ENCODE assay signal across 9 cellular contexts in the genomic region with DNA sequence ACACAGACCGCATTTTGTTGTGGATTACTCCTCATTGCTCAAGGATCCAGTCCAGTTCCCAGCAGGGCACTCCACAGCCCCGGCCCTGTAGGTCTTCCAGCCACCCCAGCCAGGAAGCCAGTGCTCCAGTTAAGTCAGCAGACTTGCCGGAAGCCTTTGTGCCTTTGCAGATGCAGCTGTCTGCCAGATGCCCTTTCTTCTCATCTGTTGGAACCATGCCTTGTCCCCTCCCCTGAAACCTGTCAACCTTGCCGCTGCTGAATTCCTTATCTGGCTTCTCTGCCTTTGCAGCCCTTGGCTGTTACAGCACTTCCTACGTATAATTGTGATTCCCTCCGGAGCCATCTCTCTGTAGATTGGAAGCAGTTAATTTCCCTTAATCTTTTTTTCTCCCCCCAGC. TPM values are rescaled to one million over a fixed set of nuclear protein-coding genes. Genes with fewer than 3 reads are reported as not detected.
A peak's percentile ranks its signal among the peaks of the same experiment; 100 is the strongest.
DNase-seq lines count a peak whose midpoint lies in the region; ATAC-seq and TF ChIP-seq lines count a peak whose summit lies in the region.
"Had no signal": no experiment of that assay in that cellular context is flagged by ENCODE, and none has a peak within 500 bp of the region (broad histone marks: within the 10 kb centered on the region; RNA-seq: fewer than 3 reads in every experiment).

No MANE protein-coding gene starts in this region.

- H3K9me3 ChIP-seq in IMR-90 (ENCODE audit: control insufficient read depth, insufficient read depth, low read length) = no peaks in the 10 kb centered on the region
- no peaks in the 10 kb centered on the region for H3K9me3 ChIP-seq in body of pancreas

- no peak overlapping the region for H2BK5ac ChIP-seq in IMR-90 (ENCODE audit: low read depth, low read length, poor library complexity, severe bottlenecking)

- H3K27me3 ChIP-seq in IMR-90 (ENCODE audit: control insufficient read depth, insufficient read depth, low read length) (no peaks in the 10 kb centered on the region), body of pancreas (no peaks in the 10 kb centered on the region)

- no peak; the same call in 1 of the 2 replicates for ATAC-seq in IMR-90 (ENCODE audit: low read depth)
- ATAC-seq in body of pancreas = peak; percentile 89
- no peak for ATAC-seq in HG03196 (IDR thresholded peaks at IDR 0.05; ENCODE audit: unreplicated experiment)

- intact Hi-C loops in IMR-90 (cut with micrococcal nuclease) = no loop called here
- intact Hi-C loops in body of pancreas (cut with DNase I) = no loop called here

- peak overlapping the region; percentile 65 for H2AFZ ChIP-seq in IMR-90 (replicated peaks; ENCODE audit: low read length, poor library complexity)

- no peak overlapping the region for H2BK20ac ChIP-seq in IMR-90 (ENCODE audit: low read depth, low read length)

- H3K9ac ChIP-seq in IMR-90 (ENCODE audit: low read depth, low read length) = no peak overlapping the region

- no peak for TF ChIP-seq POLR2A in IMR-90 (IDR thresholded peaks at IDR 0.05; ENCODE audit: low read depth, low read length)
- no peak for TF ChIP-seq POLR2A in body of pancreas (IDR thresholded peaks at IDR 0.05)

- no peak overlapping the region for H2AK9ac ChIP-seq in IMR-90 (replicated peaks; ENCODE audit: low read depth, low read length, poor library complexity)

- H3K36me3 ChIP-seq in IMR-90 (ENCODE audit: control insufficient read depth, insufficient read depth, low read length) = peaks cover 30% of the 10 kb centered on the region
- H3K36me3 ChIP-seq in body of pancreas (replicated peaks in 1 of 2; ENCODE audit: insufficient read depth in 1 of 2, low read depth in 2 of 2) = no peaks in the 10 kb centered on the region

- peak overlapping the region; percentile 38 for H3K27ac ChIP-seq in 22Rv1
- no peak overlapping the region for H3K27ac ChIP-seq in IMR-90 (ENCODE audit: insufficient read depth, low read length)
- H3K27ac ChIP-seq in body of pancreas = peak overlapping the region; percentile 30 to 58 (median 44)

- H3K56ac ChIP-seq in IMR-90 (ENCODE audit: extremely low read depth, insufficient read depth, low read length) = no peak overlapping the region

- POLR2A ChIA-PET in IMR-90 (lab: Charles Lee; ENCODE audit: unreplicated experiment) = no interaction called here

- CTCF ChIA-PET in IMR-90 (lab: Yijun Ruan, JAX) = no interaction called here

- no peak for TF ChIP-seq CTCF in 22Rv1 (IDR thresholded peaks at IDR 0.05)
- no peak for TF ChIP-seq CTCF in IMR-90 (conservative IDR thresholded peaks at IDR 0.05; ENCODE audit: low read depth, low read length)
- no peak for TF ChIP-seq CTCF in body of pancreas (IDR thresholded peaks at IDR 0.05)

- TF ChIP-seq RAD21 in IMR-90 (IDR thresholded peaks at IDR 0.05; ENCODE audit: low read length) = no peak

- peaks cover 8 to 14% of the 10 kb centered on the region in 2 experiments; a peak in 3 of 4 replicates for H3K79me1 ChIP-seq in IMR-90 (ENCODE audit: low read depth in 1 of 2, low read length in 2 of 2)

- in situ Hi-C loops in IMR-90 (cut with MboI; ENCODE audit: low sequenced_read_pairs) = no loop called here

- no peak overlapping the region for H2BK15ac ChIP-seq in IMR-90 (ENCODE audit: low read depth, low read length)

- peak; percentile 27 for DNase-seq in IMR-90
- DNase-seq in body of pancreas = peak; percentile 69 to 87 (median 85)
- peak; percentile 30 for DNase-seq in kidney tubule cell (ENCODE audit: low spot score)
- DNase-seq in NCI-H748 (lab: John Stamatoyannopoulos, UW; ENCODE audit: unreplicated experiment) = no peak
- no peak for DNase-seq in 8988T
- no peak for DNase-seq in activated T-cell treated with anti-CD3 and anti-CD28 coated beads for 4 hours
- DNase-seq: NCI-H1048 had no signal

- no peak overlapping the region for H3K23ac ChIP-seq in IMR-90 (ENCODE audit: low read depth, low read length)

- H4K5ac ChIP-seq in IMR-90 (ENCODE audit: low read depth, low read length) = no peak overlapping the region

- H3K4me2 ChIP-seq in IMR-90 (ENCODE audit: low read depth, low read length) = no peak overlapping the region

- H4K91ac ChIP-seq in IMR-90 (ENCODE audit: insufficient read depth, low read depth, low read length) = no peak overlapping the region

- H4K20me1 ChIP-seq in IMR-90 (ENCODE audit: insufficient read depth, low read length) = peaks cover 15% of the 10 kb centered on the region; the same call in 1 of the 2 replicates

- peaks cover 1% of the 10 kb centered on the region; the same call in 1 of the 2 replicates for H3K4me1 ChIP-seq in IMR-90 (ENCODE audit: control insufficient read depth, insufficient read depth, low read length)
- H3K4me1 ChIP-seq in body of pancreas = peaks cover 20% of the 10 kb centered on the region

- no peak overlapping the region for H3K4ac ChIP-seq in IMR-90 (ENCODE audit: low read depth, low read length)

- H2BK120ac ChIP-seq in IMR-90 (ENCODE audit: low read depth, low read length) = no peak overlapping the region

- no peak overlapping the region for H4K8ac ChIP-seq in IMR-90 (ENCODE audit: low read depth in 2 of 2, low read length in 2 of 2)

- 40% methylated on average over 3 of the region's 6 CpGs; no CpG with 5 or more reads in 1 of the 2 experiments for WGBS in IMR-90 (ENCODE audit: extremely low coverage in 2 of 2, insufficient read length in 1 of 2), 2 experiments
- WGBS in body of pancreas, 2 donors = 20 to 25% methylated on average over 6 of the region's 6 CpGs

- H2AK5ac ChIP-seq in IMR-90 (ENCODE audit: low read depth, low read length) = no peak overlapping the region

- dilution Hi-C loops in IMR-90 (cut with HindIII; ENCODE audit: low sequenced_read_pairs, unreplicated experiment) = no loop called here

- H3K4me3 ChIP-seq in IMR-90 (ENCODE audit: insufficient read depth, low read depth, low read length) = no peak overlapping the region
- H3K4me3 ChIP-seq in body of pancreas = no peak overlapping the region

- BruUV-seq in IMR-90 (replicated peaks; lab: Mats Ljungman, UMichigan) = no TSS peak

- H3K9me1 ChIP-seq in IMR-90 (ENCODE audit: insufficient read depth, low read length) = peaks cover 13% of the 10 kb centered on the region

- H3K14ac ChIP-seq in IMR-90 (replicated peaks; ENCODE audit: low read depth, low read length) = no peak overlapping the region

- no peak overlapping the region for H3K18ac ChIP-seq in IMR-90 (ENCODE audit: low read depth, low read length)

TF ChIP-seq in IMR-90, 13 proteins besides CTCF, POLR2A, EP300 and RAD21:
- TF ChIP-seq MXI1 (IDR thresholded peaks at IDR 0.05; ENCODE audit: borderline replicate concordance, low read depth, low read length) (no peak), MAZ (IDR thresholded peaks at IDR 0.05; ENCODE audit: borderline replicate concordance, low read depth, low read length) (no peak), MAFK (IDR thresholded peaks at IDR 0.05; ENCODE audit: low read depth, low read length) (no peak), SMC3 (IDR thresholded peaks at IDR 0.05; ENCODE audit: low read depth, low read length) (no peak), CEBPB (IDR thresholded peaks at IDR 0.05; ENCODE audit: low read depth, low read length) (no peak), BHLHE40 (IDR thresholded peaks at IDR 0.05; ENCODE audit: low read depth, low read length) (no peak), CHD1 (IDR thresholded peaks at IDR 0.05; ENCODE audit: low read depth, low read length) (no peak), FOS (IDR thresholded peaks at IDR 0.05; ENCODE audit: low read depth, low read length) (no peak), RFX5 (IDR thresholded peaks at IDR 0.05; ENCODE audit: low read depth, low read length) (no peak), NFE2L2 (IDR thresholded peaks at IDR 0.05; ENCODE audit: low read depth, low read length) (no peak), RCOR1 (IDR thresholded peaks at IDR 0.05; ENCODE audit: insufficient replicate concordance, low read length) (no peak)
- TF ChIP-seq, protein P1, sequence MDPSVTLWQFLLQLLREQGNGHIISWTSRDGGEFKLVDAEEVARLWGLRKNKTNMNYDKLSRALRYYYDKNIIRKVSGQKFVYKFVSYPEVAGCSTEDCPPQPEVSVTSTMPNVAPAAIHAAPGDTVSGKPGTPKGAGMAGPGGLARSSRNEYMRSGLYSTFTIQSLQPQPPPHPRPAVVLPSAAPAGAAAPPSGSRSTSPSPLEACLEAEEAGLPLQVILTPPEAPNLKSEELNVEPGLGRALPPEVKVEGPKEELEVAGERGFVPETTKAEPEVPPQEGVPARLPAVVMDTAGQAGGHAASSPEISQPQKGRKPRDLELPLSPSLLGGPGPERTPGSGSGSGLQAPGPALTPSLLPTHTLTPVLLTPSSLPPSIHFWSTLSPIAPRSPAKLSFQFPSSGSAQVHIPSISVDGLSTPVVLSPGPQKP (IDR thresholded peaks at IDR 0.05; ENCODE audit: borderline replicate concordance, low read depth, low read length) = no peak
- TF ChIP-seq, protein P2, sequence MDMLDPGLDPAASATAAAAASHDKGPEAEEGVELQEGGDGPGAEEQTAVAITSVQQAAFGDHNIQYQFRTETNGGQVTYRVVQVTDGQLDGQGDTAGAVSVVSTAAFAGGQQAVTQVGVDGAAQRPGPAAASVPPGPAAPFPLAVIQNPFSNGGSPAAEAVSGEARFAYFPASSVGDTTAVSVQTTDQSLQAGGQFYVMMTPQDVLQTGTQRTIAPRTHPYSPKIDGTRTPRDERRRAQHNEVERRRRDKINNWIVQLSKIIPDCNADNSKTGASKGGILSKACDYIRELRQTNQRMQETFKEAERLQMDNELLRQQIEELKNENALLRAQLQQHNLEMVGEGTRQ (IDR thresholded peaks at IDR 0.05; ENCODE audit: low read depth, low read length) = no peak

RNA-seq across cellular contexts. Expression of a gene that starts 28.4 kb away (rescaled TPM):
- total RNA-seq in IMR-90 (2012; rRNA removed) = 88.4 and 98.9 TPM in 2 replicates
- 52.2 and 77.2 TPM in 2 replicates for polyA plus RNA-seq in IMR-90 (2012; rRNA removed)
- 30.9 and 42.1 TPM in 2 replicates for polyA plus RNA-seq in IMR-90 (2012; cell fraction: cytosol; rRNA removed)
- polyA plus RNA-seq in IMR-90 (2012; cell fraction: nucleus; rRNA removed; ENCODE audit: low replicate concordance) = 15.8 and 49.8 TPM in 2 replicates
- 10 to 100 TPM; 21.8 to 49.3 TPM for total RNA-seq in body of pancreas

Comparison
In these comparisons a context has a peak if more than half of its experiments do, and no peak if none do; other contexts are left out.
1. DNase-seq: peak in IMR-90 (single experiment), body of pancreas (4 of 4) and kidney tubule cell (single experiment); none in NCI-H748 (single experiment), 8988T (single experiment) and activated T-cell treated with anti-CD3 and anti-CD28 coated beads for 4 hours (single experiment).